ENCODE assay signal across 8 cellular contexts in genomic region chr10:14601872-14602725, GRCh38.
DNase-seq lines count a peak whose midpoint lies in the region; ATAC-seq and TF ChIP-seq lines count a peak whose summit lies in the region.

No MANE protein-coding gene starts in this region.

- H3K27ac Mint-ChIP-seq in Calu3 (ENCODE audit: unreplicated experiment): peak overlapping the region; percentile 97
- H3K27ac Mint-ChIP-seq in activated CD8-positive, alpha-beta T cell treated with anti-CD3 and anti-CD28 coated beads, Interleukin-2, amount 10 ng/mL, durations not matched to agents 7 days and 5 days: peak overlapping the region; percentile 77

- POLR2A ChIA-PET in activated CD8-positive, alpha-beta T cell treated with anti-CD3 and anti-CD28 coated beads, Interleukin-2, amount 10 ng/mL, durations not matched to agents 7 days and 5 days (lab: Charles Lee): interaction anchor here (0.7 to 3.3 kb wide), 2 partner anchors 33 to 236 kb away, joined by 3 to 12 read pairs; partner anchors contain the start of genes CDNF, HSPA14 and MSANTD7

- ATAC-seq in GM21526 (IDR thresholded peaks at IDR 0.05; ENCODE audit: low FRiP score, unreplicated experiment) (peak; percentile 33), esophagus mucosa (peak; percentile 75)
- ATAC-seq in activated CD8-positive, alpha-beta T cell treated with anti-CD3 and anti-CD28 coated beads, Interleukin-2, amount 10 ng/mL, durations not matched to agents 7 days and 5 days: peak; percentile 34

- no peaks in the 10 kb centered on the region for H3K27me3 Mint-ChIP-seq in Calu3 (ENCODE audit: unreplicated experiment)
- H3K27me3 Mint-ChIP-seq in activated CD8-positive, alpha-beta T cell treated with anti-CD3 and anti-CD28 coated beads, Interleukin-2, amount 10 ng/mL, durations not matched to agents 7 days and 5 days (ENCODE audit: low read depth): no peaks in the 10 kb centered on the region

- H3K4me3 Mint-ChIP-seq in Calu3 (ENCODE audit: low read depth, unreplicated experiment): peak overlapping the region; percentile 89
- peak overlapping the region; percentile 99 for H3K4me3 Mint-ChIP-seq in activated CD8-positive, alpha-beta T cell treated with anti-CD3 and anti-CD28 coated beads, Interleukin-2, amount 10 ng/mL, durations not matched to agents 7 days and 5 days

- intact Hi-C loops in Calu3 (cut with micrococcal nuclease; ENCODE audit: unreplicated experiment): loop anchor here (1.0 to 5.0 kb wide), 5 partner anchors 50 to 221 kb away; no protein-coding TSS in a partner anchor

- H3K4me3 ChIP-seq in retinal pigment epithelial cell (ENCODE audit: low read length): peak overlapping the region; percentile 1

- H3K4me1 Mint-ChIP-seq in Calu3 (ENCODE audit: low read depth, unreplicated experiment): peaks cover 59% of the 10 kb centered on the region
- H3K4me1 Mint-ChIP-seq in activated CD8-positive, alpha-beta T cell treated with anti-CD3 and anti-CD28 coated beads, Interleukin-2, amount 10 ng/mL, durations not matched to agents 7 days and 5 days (ENCODE audit: low read depth): peaks cover 64% of the 10 kb centered on the region

- DNase-seq in Calu3 (peak; percentile 72), M059J (ENCODE audit: low read depth) (peak; percentile 56), retinal pigment epithelial cell (ENCODE audit: low read depth) (no peak), COLO829 (ENCODE audit: low spot score) (no peak), NCI-H2227 treated with DMSO at 0.1 percent for 48 hours (lab: John Stamatoyannopoulos, UW) (no peak)
- DNase-seq in activated CD8-positive, alpha-beta T cell treated with anti-CD3 and anti-CD28 coated beads, Interleukin-2, amount 10 ng/mL, durations not matched to agents 7 days and 5 days: peak; percentile 78

- peaks cover 68% of the 10 kb centered on the region for H3K36me3 Mint-ChIP-seq in Calu3 (ENCODE audit: insufficient read depth, unreplicated experiment)
- peaks cover 56% of the 10 kb centered on the region for H3K36me3 Mint-ChIP-seq in activated CD8-positive, alpha-beta T cell treated with anti-CD3 and anti-CD28 coated beads, Interleukin-2, amount 10 ng/mL, durations not matched to agents 7 days and 5 days (ENCODE audit: low read depth)

- CTCF ChIA-PET in Calu3 (lab: Charles Lee): interaction anchor here (0.6 kb wide), 2 partner anchors 223 to 235 kb away, joined by 4 read pairs; no protein-coding TSS in a partner anchor
- CTCF ChIA-PET in activated CD8-positive, alpha-beta T cell treated with anti-CD3 and anti-CD28 coated beads, Interleukin-2, amount 10 ng/mL, durations not matched to agents 7 days and 5 days (lab: Charles Lee): interaction anchor here (1.0 to 1.6 kb wide), 2 partner anchors 40 to 66 kb away, joined by 3 to 5 read pairs; no protein-coding TSS in a partner anchor

- no peaks in the 10 kb centered on the region for H3K9me3 Mint-ChIP-seq in Calu3 (ENCODE audit: low read depth, unreplicated experiment)
- peaks cover 6% of the 10 kb centered on the region for H3K9me3 Mint-ChIP-seq in activated CD8-positive, alpha-beta T cell treated with anti-CD3 and anti-CD28 coated beads, Interleukin-2, amount 10 ng/mL, durations not matched to agents 7 days and 5 days (ENCODE audit: insufficient read depth)

- TF ChIP-seq CTCF in Calu3 (IDR thresholded peaks at IDR 0.05; ENCODE audit: unreplicated experiment) (no peak), retinal pigment epithelial cell (conservative IDR thresholded peaks at IDR 0.05; ENCODE audit: low read depth, low read length) (no peak)

- BruUV-seq in Calu3 (replicated peaks; lab: Mats Ljungman, UMichigan): TSS peak; percentile 46

Comparison
In these comparisons a context has a peak if more than half of its experiments do, and no peak if none do; other contexts are left out.
1. DNase-seq: peak in Calu3 (single experiment), M059J (single experiment) and activated CD8-positive, alpha-beta T cell treated with anti-CD3 and anti-CD28 coated beads, Interleukin-2, amount 10 ng/mL, durations not matched to agents 7 days and 5 days (single experiment); none in retinal pigment epithelial cell (single experiment), COLO829 (single experiment) and NCI-H2227 treated with DMSO at 0.1 percent for 48 hours (single experiment).
2. Peak in every context shown above with its lines, with median percentiles within 50 percentile points of each other: ATAC-seq.